Comparison of ENCODE assay signal across 14 cellular contexts in genomic region chr1:35288761-35289160, GRCh38. TPM values are rescaled to one million over a fixed set of nuclear protein-coding genes. Genes with fewer than 3 reads are reported as not detected.
DNase-seq lines count a peak whose midpoint lies in the region; ATAC-seq, FAIRE-seq and TF ChIP-seq lines count a peak whose summit lies in the region.
"Had no signal": no experiment of that assay in that cellular context is flagged by ENCODE, and none has a peak within 500 bp of the region (broad histone marks: within the 10 kb centered on the region; RNA-seq: fewer than 3 reads in every experiment).

No MANE protein-coding gene starts in this region.

- H3K36me3 Mint-ChIP-seq in central memory CD8-positive, alpha-beta T cell (ENCODE audit: insufficient read depth), result no peaks in the 10 kb centered on the region
- peaks cover 14% of the 10 kb centered on the region for H3K36me3 Mint-ChIP-seq in activated CD4-positive, alpha-beta T cell treated with anti-CD3 and anti-CD28 coated beads for 36 hours (ENCODE audit: low read depth)

- in situ Hi-C loops in HepG2 (cut with HindIII; ENCODE audit: extremely low pct_ligation_motif_present, low pct_unique_long_range_greater_than_20kb), result loop anchor here (10.0 kb wide), 2 partner anchors 64 to 94 kb away; partner anchors contain the start of gene SFPQ

- H2AFZ ChIP-seq in PC-9 (no peak overlapping the region), HepG2 (ENCODE audit: low read length) (no peak overlapping the region)

- H3K4me1 Mint-ChIP-seq in central memory CD8-positive, alpha-beta T cell, result peaks cover 37% of the 10 kb centered on the region
- H3K4me1 Mint-ChIP-seq in activated CD4-positive, alpha-beta T cell treated with anti-CD3 and anti-CD28 coated beads for 36 hours, result peaks cover 42% of the 10 kb centered on the region

- TF ChIP-seq CTCF in PC-9 (conservative IDR thresholded peaks at IDR 0.05), result no peak
- no peak for TF ChIP-seq CTCF in HepG2 (CRISPR knock-in tag; IDR thresholded peaks at IDR 0.05)

- H3K4me2 ChIP-seq in PC-9 (peak overlapping the region; percentile 29), HepG2 (ENCODE audit: low read depth, low read length) (no peak overlapping the region)

- H3K4me3 ChIP-seq in PC-9 (no peak overlapping the region), HepG2 (replicated peaks in 1 of 3; ENCODE audit: insufficient read depth in 1 of 3, low read depth in 2 of 3, low read length in 3 of 3) (no peak overlapping the region)
- H3K4me3 ChIP-seq: esophagus muscularis mucosa had no signal

- no peaks in the 10 kb centered on the region for H3F3A ChIP-seq in PC-9 (ENCODE audit: insufficient read depth, low read depth)

- no peaks in the 10 kb centered on the region for H3K27me3 Mint-ChIP-seq in central memory CD8-positive, alpha-beta T cell
- no peaks in the 10 kb centered on the region for H3K27me3 Mint-ChIP-seq in activated CD4-positive, alpha-beta T cell treated with anti-CD3 and anti-CD28 coated beads for 36 hours
- H3K27me3 Mint-ChIP-seq: IgD-negative memory B cell had no signal

- intact Hi-C loops in PC-9 (cut with micrococcal nuclease; ENCODE audit: unreplicated experiment), result loop anchor here (2.0 to 5.0 kb wide), 3 partner anchors 20 to 96 kb away; partner anchors contain the start of gene SFPQ
- intact Hi-C loops in HepG2 (cut with micrococcal nuclease; ENCODE audit: unreplicated experiment), result no loop called here
- intact Hi-C loops in activated CD4-positive, alpha-beta T cell treated with anti-CD3 and anti-CD28 coated beads for 36 hours (cut with DNase I, micrococcal nuclease), result no loop called here

- DNase-seq in AG20443 (ENCODE audit: low spot score), result peak; percentile 20
- peak in 1 of 2 experiments; percentile 69 for DNase-seq in PC-9
- DNase-seq in central memory CD8-positive, alpha-beta T cell (ENCODE audit: low spot score in 2 of 2), result no peak
- peak; percentile 18 for DNase-seq in HepG2 (ENCODE audit: low spot score)
- no peak for DNase-seq in erythroblast (lab: John Stamatoyannopoulos, UW)
- no peak for DNase-seq in activated naive CD4-positive, alpha-beta T cell (lab: John Stamatoyannopoulos, UW)
- DNase-seq in activated CD4-positive, alpha-beta T cell treated with anti-CD3 and anti-CD28 coated beads for 36 hours, result no peak
- DNase-seq: DMS79; NCI-H1105 treated with DMSO at 0.1 percent for 48 hours; stimulated activated CD4-positive, alpha-beta T cell treated with anti-CD3 and anti-CD28 coated beads, Interleukin-4, amount 100 ng/mL, for 1 hour; stimulated activated naive CD4-positive, alpha-beta T cell had no signal

- FAIRE-seq in HepG2 (lab: Jason Lieb, UNC), result no peak

- peaks cover 16% of the 10 kb centered on the region; the same call in 1 of the 2 replicates for H3K36me3 ChIP-seq in PC-9 (ENCODE audit: low read depth)
- peaks cover 3 to 19% of the 10 kb centered on the region in 2 experiments; a peak in 4 of 5 replicates for H3K36me3 ChIP-seq in HepG2 (replicated peaks in 1 of 2; ENCODE audit: control insufficient read depth in 1 of 2, insufficient read depth in 2 of 2, low read length in 2 of 2)

- H4K20me1 ChIP-seq in PC-9 (ENCODE audit: insufficient read depth) (peaks cover 19% of the 10 kb centered on the region), HepG2 (ENCODE audit: insufficient read depth, low read length) (no peaks in the 10 kb centered on the region; the same call in 1 of the 2 replicates)

- H3K27ac ChIP-seq in PC-9, result peak overlapping the region; percentile 43
- no peak overlapping the region for H3K27ac ChIP-seq in HepG2 (ENCODE audit: extremely low read length, insufficient read depth, low read length)

- H3K4me1 ChIP-seq in PC-9 (replicated peaks; ENCODE audit: insufficient read depth) (peaks cover 18% of the 10 kb centered on the region), HepG2 (ENCODE audit: insufficient read depth, low read length) (peaks cover 13% of the 10 kb centered on the region)

- H3K79me2 ChIP-seq in PC-9 (ENCODE audit: low read depth) (peaks cover 60% of the 10 kb centered on the region), HepG2 (ENCODE audit: insufficient read depth, low read length) (peaks cover 19% of the 10 kb centered on the region)

- no peak for TF ChIP-seq POLR2A in HepG2 (IDR thresholded peaks at IDR 0.05; ENCODE audit: insufficient read depth in 1 of 2, low read depth in 2 of 2, low read length in 2 of 2)
- no peak for TF ChIP-seq POLR2A in erythroblast (IDR thresholded peaks at IDR 0.05; ENCODE audit: low read length)

- ATAC-seq in central memory CD8-positive, alpha-beta T cell (replicated peaks; ENCODE audit: extremely low read depth, poor library complexity, severe bottlenecking), result no peak
- ATAC-seq in HepG2, result no peak
- ATAC-seq in HG03175 (IDR thresholded peaks at IDR 0.05; ENCODE audit: unreplicated experiment), result no peak
- no peak for ATAC-seq in activated CD4-positive, alpha-beta T cell treated with anti-CD3 and anti-CD28 coated beads for 36 hours

- BruUV-seq in PC-9 (replicated peaks; lab: Mats Ljungman, UMichigan) (no TSS peak), HepG2 (replicated peaks; lab: Mats Ljungman, UMichigan) (TSS peak; percentile 30)

- peak overlapping the region; percentile 0 for H3K27ac Mint-ChIP-seq in central memory CD8-positive, alpha-beta T cell (ENCODE audit: low read depth)
- no peak overlapping the region for H3K27ac Mint-ChIP-seq in activated CD4-positive, alpha-beta T cell treated with anti-CD3 and anti-CD28 coated beads for 36 hours
- H3K27ac Mint-ChIP-seq: IgD-negative memory B cell had no signal

- TF ChIP-seq EP300 in HepG2 (IDR thresholded peaks at IDR 0.05; ENCODE audit: low read depth in 2 of 2, low read length in 2 of 2), result no peak
- no peak for TF ChIP-seq EP300 in HepG2 (CRISPR knock-in tag; IDR thresholded peaks at IDR 0.05; ENCODE audit: borderline replicate concordance)

- no peak for TF ChIP-seq RAD21 in HepG2 (CRISPR knock-in tag; IDR thresholded peaks at IDR 0.05)

- H3K9me3 Mint-ChIP-seq in central memory CD8-positive, alpha-beta T cell, result no peaks in the 10 kb centered on the region
- H3K9me3 Mint-ChIP-seq in activated CD4-positive, alpha-beta T cell treated with anti-CD3 and anti-CD28 coated beads for 36 hours (ENCODE audit: low read depth), result peaks cover 5% of the 10 kb centered on the region
- H3K9me3 Mint-ChIP-seq: IgD-negative memory B cell had no signal

- POLR2A ChIA-PET in PC-9 (lab: Charles Lee; ENCODE audit: unreplicated experiment) (no interaction called here), HepG2 (lab: Yijun Ruan, JAX) (no interaction called here)
- POLR2A ChIA-PET in activated CD4-positive, alpha-beta T cell treated with anti-CD3 and anti-CD28 coated beads for 36 hours (lab: Charles Lee), result no interaction called here

- no peaks in the 10 kb centered on the region for H3K9me3 ChIP-seq in PC-9 (ENCODE audit: insufficient read depth, low read depth)
- H3K9me3 ChIP-seq in HepG2 (ENCODE audit: low read length), result no peaks in the 10 kb centered on the region

- H3K9ac ChIP-seq in HepG2 (ENCODE audit: insufficient read depth, low read depth, low read length), result no peak overlapping the region

- CTCF ChIA-PET in PC-9 (lab: Charles Lee), result no interaction called here
- CTCF ChIA-PET in HepG2 (lab: Yijun Ruan, JAX; ENCODE audit: low intra/inter-chr PET ratio, low total read pairs), result no interaction called here
- CTCF ChIA-PET in activated CD4-positive, alpha-beta T cell treated with anti-CD3 and anti-CD28 coated beads for 36 hours (lab: Charles Lee), result interaction anchor here (1.2 to 1.3 kb wide), 2 partner anchors 9 to 87 kb away, joined by 3 to 4 read pairs; no protein-coding TSS in a partner anchor

- no peak overlapping the region for H3K4me3 Mint-ChIP-seq in central memory CD8-positive, alpha-beta T cell
- H3K4me3 Mint-ChIP-seq in activated CD4-positive, alpha-beta T cell treated with anti-CD3 and anti-CD28 coated beads for 36 hours, result no peak overlapping the region
- H3K4me3 Mint-ChIP-seq: IgD-negative memory B cell had no signal

- H3K9me2 ChIP-seq in PC-9 (ENCODE audit: insufficient read depth), result no peaks in the 10 kb centered on the region

- H3K27me3 ChIP-seq in PC-9 (ENCODE audit: insufficient read depth, low read depth) (no peaks in the 10 kb centered on the region), HepG2 (ENCODE audit: control insufficient read depth in 1 of 2, insufficient read depth in 2 of 2, low read length in 2 of 2) (no peaks in the 10 kb centered on the region)
- H3K27me3 ChIP-seq: esophagus muscularis mucosa had no signal

TF ChIP-seq in HepG2, 621 proteins besides CTCF, POLR2A, EP300 and RAD21:
- no peak for TF ChIP-seq CREB1 (IDR thresholded peaks at IDR 0.05)
- TF ChIP-seq CREB1 (CRISPR knock-in tag; IDR thresholded peaks at IDR 0.05), result 0 out of 2 replicates have a peak, but pooled peaks have one; percentile 21
- TF ChIP-seq SIX1 (CRISPR knock-in tag; IDR thresholded peaks at IDR 0.05; ENCODE audit: borderline replicate concordance), result no peak
- no peak for TF ChIP-seq MLLT10 (CRISPR knock-in tag; IDR thresholded peaks at IDR 0.05)

RNA-seq across cellular contexts. Expression of gene ZMYM4, which starts 20.3 kb away (rescaled TPM):
- 55.6 and 84.4 TPM in 2 replicates for total RNA-seq in PC-9 (2021)
- total RNA-seq in HepG2 (2016; rRNA removed; fragmentation: Illumina TruSeq; extraction: Trizol), result 37.6 and 51.6 TPM in 2 replicates
- total RNA-seq in HepG2 (2016; cell fraction: cytosol; rRNA removed; fragmentation: Illumina TruSeq; extraction: Trizol; ENCODE audit: low read depth), result 22.6 and 26.8 TPM in 2 replicates
- total RNA-seq in HepG2 (2016; cell fraction: insoluble cytoplasmic fraction; rRNA removed; fragmentation: Illumina TruSeq; extraction: Trizol), result 33.4 and 48.1 TPM in 2 replicates
- 30.0 and 34.8 TPM in 2 replicates for total RNA-seq in HepG2 (2016; cell fraction: membrane; rRNA removed; fragmentation: Illumina TruSeq; extraction: Trizol)
- 45.4 and 47.7 TPM in 2 replicates for total RNA-seq in HepG2 (2016; cell fraction: nucleus; rRNA removed; fragmentation: Illumina TruSeq; extraction: Trizol)
- polyA plus RNA-seq in HepG2 (2011; rRNA removed), result 12.3 and 13.9 TPM in 2 replicates
- polyA plus RNA-seq in HepG2 (2011; cell fraction: cytosol; rRNA removed), result 6.8 and 9.2 TPM in 2 replicates
- 11.1 and 11.2 TPM in 2 replicates for polyA plus RNA-seq in HepG2 (2011; cell fraction: nucleus; rRNA removed)
- polyA plus RNA-seq in HepG2 (2012), result 14.5 and 14.8 TPM in 2 replicates
- 1.1 and 1.5 TPM in 2 replicates for polyA plus RNA-seq in HepG2 (2016; cell fraction: cytosol; fragmentation: Illumina TruSeq; extraction: Trizol; ENCODE audit: low read depth)
- 32.0 and 37.5 TPM in 2 replicates for polyA plus RNA-seq in HepG2 (2016; cell fraction: insoluble cytoplasmic fraction; fragmentation: Illumina TruSeq; extraction: Trizol; ENCODE audit: low read depth)
- 5.4 and 7.4 TPM in 2 replicates for polyA plus RNA-seq in HepG2 (2016; cell fraction: membrane; fragmentation: Illumina TruSeq; extraction: Trizol; ENCODE audit: low read depth)
- polyA plus RNA-seq in HepG2 (2016; cell fraction: nucleus; fragmentation: Illumina TruSeq; extraction: Trizol; ENCODE audit: insufficient read depth, low read depth), result 29.1 and 31.0 TPM in 2 replicates
- polyA minus RNA-seq in HepG2 (2011; rRNA and poly(A)+ RNA removed; ENCODE audit: low replicate concordance), result 19.0 and 28.5 TPM in 2 replicates
- 26.1 and 31.7 TPM in 2 replicates for polyA minus RNA-seq in HepG2 (2011; cell fraction: cytosol; rRNA and poly(A)+ RNA removed)
- 54.6 and 57.8 TPM in 2 replicates for polyA minus RNA-seq in HepG2 (2011; cell fraction: nucleus; rRNA and poly(A)+ RNA removed)
- 10 to 100 TPM; 27.8 to 31.6 TPM for total RNA-seq in activated CD4-positive, alpha-beta T cell treated with anti-CD3 and anti-CD28 coated beads for 36 hours

Comparison
In these comparisons a context has a peak if more than half of its experiments do, and no peak if none do; other contexts are left out.
1. DNase-seq: peak in AG20443 (single experiment) and HepG2 (single experiment); none in central memory CD8-positive, alpha-beta T cell (0 of 2), erythroblast (0 of 2), activated naive CD4-positive, alpha-beta T cell (0 of 4) and activated CD4-positive, alpha-beta T cell treated with anti-CD3 and anti-CD28 coated beads for 36 hours (single experiment).